10 cellular contexts compared by ENCODE assay signal in genomic region chr17:8359769-8360168, GRCh38. TPM values are rescaled to one million over a fixed set of nuclear protein-coding genes. Genes with fewer than 3 reads are reported as not detected.
DNase-seq lines count a peak whose midpoint lies in the region; ATAC-seq, FAIRE-seq and TF ChIP-seq lines count a peak whose summit lies in the region.
"Had no signal": no experiment of that assay in that cellular context is flagged by ENCODE, and none has a peak within 500 bp of the region (broad histone marks: within the 10 kb centered on the region; RNA-seq: fewer than 3 reads in every experiment).

No MANE protein-coding gene starts in this region.

- TF ChIP-seq EP300 in K562 (IDR thresholded peaks at IDR 0.05; ENCODE audit: low read length): no peak

- H3K9me3 ChIP-seq in IMR-90 (ENCODE audit: control insufficient read depth, insufficient read depth, low read length) (no peaks in the 10 kb centered on the region), K562 (replicated peaks; ENCODE audit: control insufficient read depth, insufficient read depth, low read depth, low read length) (no peaks in the 10 kb centered on the region), hepatocyte (ENCODE audit: low read depth) (no peaks in the 10 kb centered on the region), Karpas-422 (ENCODE audit: low read length) (no peaks in the 10 kb centered on the region)
- H3K9me3 ChIP-seq: right lobe of liver had no signal

- no peak overlapping the region for H3K14ac ChIP-seq in IMR-90 (replicated peaks; ENCODE audit: low read depth, low read length)

- peaks cover 2% of the 10 kb centered on the region; the same call in 1 of the 2 replicates for H3K36me3 ChIP-seq in IMR-90 (ENCODE audit: control insufficient read depth, insufficient read depth, low read length)
- H3K36me3 ChIP-seq in K562 (ENCODE audit: control insufficient read depth, insufficient read depth, low read length): no peaks in the 10 kb centered on the region
- no peaks in the 10 kb centered on the region for H3K36me3 ChIP-seq in hepatocyte (replicated peaks; ENCODE audit: insufficient read depth, low read depth)
- no peaks in the 10 kb centered on the region for H3K36me3 ChIP-seq in Karpas-422 (ENCODE audit: insufficient read depth, low read length)
- H3K36me3 ChIP-seq: right lobe of liver had no signal

- H3K4me3 ChIP-seq in IMR-90 (ENCODE audit: insufficient read depth, low read depth, low read length): no peak overlapping the region
- H3K4me3 ChIP-seq in K562: no peak overlapping the region
- no peak overlapping the region for H3K4me3 ChIP-seq in hepatocyte
- no peak overlapping the region for H3K4me3 ChIP-seq in Karpas-422 (ENCODE audit: low read length)
- H3K4me3 ChIP-seq: right lobe of liver had no signal

- peaks cover 0 to 15% of the 10 kb centered on the region in 2 experiments; a peak in 3 of 4 replicates for H3K79me1 ChIP-seq in IMR-90 (ENCODE audit: low read depth in 1 of 2, low read length in 2 of 2)

- H2AFZ ChIP-seq in IMR-90 (replicated peaks; ENCODE audit: low read length, poor library complexity): peak overlapping the region; percentile 11
- H2AFZ ChIP-seq in K562 (ENCODE audit: low read depth, low read length): peak overlapping the region; percentile 80
- H2AFZ ChIP-seq in hepatocyte: no peak overlapping the region
- no peak overlapping the region for H2AFZ ChIP-seq in Karpas-422 (ENCODE audit: low read length)

- no peak overlapping the region for H4K91ac ChIP-seq in IMR-90 (ENCODE audit: insufficient read depth, low read depth, low read length)

- H4K20me1 ChIP-seq in IMR-90 (ENCODE audit: insufficient read depth, low read length): no peaks in the 10 kb centered on the region
- H4K20me1 ChIP-seq in K562 (replicated peaks; ENCODE audit: control insufficient read depth, insufficient read depth, low read length): no peaks in the 10 kb centered on the region
- H4K20me1 ChIP-seq in hepatocyte (ENCODE audit: insufficient read depth, poor library complexity, severe bottlenecking): no peaks in the 10 kb centered on the region
- H4K20me1 ChIP-seq in Karpas-422 (ENCODE audit: insufficient read depth, low read depth, low read length): no peaks in the 10 kb centered on the region

- WGBS in IMR-90 (ENCODE audit: extremely low coverage in 2 of 2, insufficient read length in 1 of 2), 2 experiments: no CpG with 5 or more reads among the region's 5 CpGs
- 15% methylated on average over 5 of the region's 5 CpGs for WGBS in K562 (ENCODE audit: insufficient coverage, low coverage, missing lambda C conversion rate)
- 78% methylated on average over 5 of the region's 5 CpGs for WGBS in hepatocyte (ENCODE audit: low lambda C conversion rate, missing lambda C conversion rate)

- H3K23ac ChIP-seq in IMR-90 (ENCODE audit: low read depth, low read length): no peak overlapping the region

- dilution Hi-C loops in IMR-90 (cut with HindIII; ENCODE audit: low sequenced_read_pairs, unreplicated experiment): no loop called here

- peaks cover 9% of the 10 kb centered on the region; the same call in 1 of the 2 replicates for H3K9me1 ChIP-seq in IMR-90 (ENCODE audit: insufficient read depth, low read length)
- H3K9me1 ChIP-seq in K562 (ENCODE audit: control insufficient read depth, insufficient read depth, low read length): no peaks in the 10 kb centered on the region

- intact Hi-C loops in IMR-90 (cut with micrococcal nuclease): no loop called here
- intact Hi-C loops in K562 (cut with micrococcal nuclease): no loop called here

- H3K9me2 ChIP-seq in hepatocyte (replicated peaks; ENCODE audit: insufficient read depth): no peaks in the 10 kb centered on the region
- H3K9me2 ChIP-seq in Karpas-422 (replicated peaks; ENCODE audit: insufficient read depth, low read length): no peaks in the 10 kb centered on the region

- no peak overlapping the region; the same call in 1 of the 2 replicates for H2AK5ac ChIP-seq in IMR-90 (ENCODE audit: low read depth, low read length)

- peak overlapping the region; percentile 22 for H2AK9ac ChIP-seq in IMR-90 (replicated peaks; ENCODE audit: low read depth, low read length, poor library complexity)

- DNase-seq in IMR-90 (peak; percentile 96), K562 (ENCODE audit: extremely low read depth in 1 of 4, low spot score in 3 of 4) (peak; percentile 38 to 60 (median 44)), hepatocyte (ENCODE audit: low spot score) (no peak), stromal cell of bone marrow (ENCODE audit: low read depth) (peak; percentile 70), NOMO-1 treated with dmso at 0.1 percent for 144 hours (lab: John Stamatoyannopoulos, UW; ENCODE audit: unreplicated experiment) (no peak), Karpas-422 (no peak)
- DNase-seq: right lobe of liver had no signal

- no peak overlapping the region for H4K5ac ChIP-seq in IMR-90 (ENCODE audit: low read depth, low read length)

- H3K18ac ChIP-seq in IMR-90 (ENCODE audit: low read depth, low read length): no peak overlapping the region

- H2BK20ac ChIP-seq in IMR-90 (ENCODE audit: low read depth, low read length): no peak overlapping the region

- no peak overlapping the region for H2BK15ac ChIP-seq in IMR-90 (ENCODE audit: low read depth, low read length)

- H3K4ac ChIP-seq in IMR-90 (ENCODE audit: low read depth, low read length): no peak overlapping the region

- TF ChIP-seq RAD21 in IMR-90 (IDR thresholded peaks at IDR 0.05; ENCODE audit: low read length) (no peak), K562 (CRISPR knock-in tag; conservative IDR thresholded peaks at IDR 0.05 in 1 of 2, IDR thresholded peaks at IDR 0.05 in 1 of 2) (no peak)

- in situ Hi-C loops in IMR-90 (cut with MboI; ENCODE audit: low sequenced_read_pairs): no loop called here
- in situ Hi-C loops in K562 (cut with MboI): no loop called here

- H3K27ac ChIP-seq in IMR-90 (ENCODE audit: insufficient read depth, low read length) (no peak overlapping the region), K562 (ENCODE audit: extremely low read depth, low read depth, low read length) (0 out of 3 replicates have a peak overlapping the region, but pooled peaks have one; percentile 39), hepatocyte (no peak overlapping the region), Karpas-422 (ENCODE audit: low read length) (no peak overlapping the region)

- TF ChIP-seq CTCF in IMR-90 (conservative IDR thresholded peaks at IDR 0.05; ENCODE audit: low read depth, low read length) (no peak), K562 (IDR thresholded peaks at IDR 0.05 in 2 of 3, conservative IDR thresholded peaks at IDR 0.05 in 1 of 3; ENCODE audit: insufficient read depth in 2 of 3, low read depth in 1 of 3, low read length in 3 of 3) (no peak), hepatocyte (IDR thresholded peaks at IDR 0.05; ENCODE audit: poor library complexity) (no peak)

- POLR2A ChIA-PET in IMR-90 (lab: Charles Lee; ENCODE audit: unreplicated experiment): no interaction called here
- POLR2A ChIA-PET in K562 (lab: Yijun Ruan, JAX): interaction anchor here (4.5 kb wide), 1 partner anchor 17 kb away, joined by 25 read pairs; the partner anchor contains the start of gene KRABD2

- H3K9ac ChIP-seq in IMR-90 (ENCODE audit: low read depth, low read length) (no peak overlapping the region), K562 (ENCODE audit: insufficient read depth in 1 of 2, low read depth in 2 of 2, low read length in 2 of 2) (peak overlapping the region in 1 of 2 experiments; percentile 34; a peak in 1 of 4 replicates), Karpas-422 (ENCODE audit: low read length) (no peak overlapping the region)

- TF ChIP-seq POLR2A in IMR-90 (IDR thresholded peaks at IDR 0.05; ENCODE audit: low read depth, low read length) (no peak), K562 (conservative IDR thresholded peaks at IDR 0.05) (no peak)

- peak; percentile 87 for ATAC-seq in IMR-90 (ENCODE audit: low read depth)
- ATAC-seq in K562: peak; percentile 79
- ATAC-seq in HG03521 (IDR thresholded peaks at IDR 0.05; ENCODE audit: unreplicated experiment): no peak
- ATAC-seq in HG03097 (IDR thresholded peaks at IDR 0.05; ENCODE audit: low FRiP score, unreplicated experiment): no peak

- H3K4me2 ChIP-seq in IMR-90 (ENCODE audit: low read depth, low read length): no peak overlapping the region
- H3K4me2 ChIP-seq in K562 (ENCODE audit: insufficient read depth, low read length): peak overlapping the region; percentile 51
- H3K4me2 ChIP-seq in hepatocyte: peak overlapping the region; percentile 2
- H3K4me2 ChIP-seq in Karpas-422 (ENCODE audit: low read depth, low read length, poor library complexity, severe bottlenecking): no peak overlapping the region

- no peak overlapping the region for H3K56ac ChIP-seq in IMR-90 (ENCODE audit: extremely low read depth, insufficient read depth, low read length)

- H3K79me2 ChIP-seq in K562 (ENCODE audit: control insufficient read depth, insufficient read depth, low read length) (no peaks in the 10 kb centered on the region), hepatocyte (no peaks in the 10 kb centered on the region), Karpas-422 (ENCODE audit: low read length) (no peaks in the 10 kb centered on the region)

- H3K4me1 ChIP-seq in IMR-90 (ENCODE audit: control insufficient read depth, insufficient read depth, low read length) (peaks cover 7% of the 10 kb centered on the region), K562 (replicated peaks in 1 of 2; ENCODE audit: control insufficient read depth in 2 of 2, insufficient read depth in 2 of 2, low read length in 2 of 2) (peaks cover 0 to 30% of the 10 kb centered on the region in 2 experiments; a peak in 4 of 5 replicates), hepatocyte (ENCODE audit: insufficient read depth) (peaks cover 5% of the 10 kb centered on the region), Karpas-422 (ENCODE audit: low read length) (no peaks in the 10 kb centered on the region)
- H3K4me1 ChIP-seq: right lobe of liver had no signal

- CTCF ChIA-PET in IMR-90 (lab: Yijun Ruan, JAX) (interaction anchor here (1.5 kb wide), 1 partner anchor 17 kb away, joined by 3 read pairs; the partner anchor contains the start of gene KRABD2), K562 (lab: Yijun Ruan, JAX; ENCODE audit: low intra/inter-chr PET ratio) (no interaction called here)

- FAIRE-seq in K562 (lab: Jason Lieb, UNC): peak; percentile 76
- FAIRE-seq: colon had no signal

- H3K27me3 ChIP-seq in IMR-90 (ENCODE audit: control insufficient read depth, insufficient read depth, low read length): no peaks in the 10 kb centered on the region
- H3K27me3 ChIP-seq in K562 (ENCODE audit: control insufficient read depth in 2 of 2, insufficient read depth in 2 of 2, low read length in 2 of 2): no peaks in the 10 kb centered on the region
- no peaks in the 10 kb centered on the region for H3K27me3 ChIP-seq in hepatocyte
- no peaks in the 10 kb centered on the region for H3K27me3 ChIP-seq in Karpas-422 (ENCODE audit: low read length)
- H3K27me3 ChIP-seq: right lobe of liver had no signal

- no peak overlapping the region for H2BK120ac ChIP-seq in IMR-90 (ENCODE audit: low read depth, low read length)

- no peak overlapping the region for H2BK5ac ChIP-seq in IMR-90 (ENCODE audit: low read depth, low read length, poor library complexity, severe bottlenecking)

- no peak overlapping the region for H4K8ac ChIP-seq in IMR-90 (ENCODE audit: low read depth in 2 of 2, low read length in 2 of 2)

- no TSS peak for BruUV-seq in IMR-90 (replicated peaks; lab: Mats Ljungman, UMichigan)
- BruUV-seq in K562 (replicated peaks; lab: Mats Ljungman, UMichigan): no TSS peak

RNA-seq across cellular contexts. Expression of gene ODF4, which starts 20.1 kb away (rescaled TPM):
- total RNA-seq in IMR-90 (2012; rRNA removed) (not detected in 2 replicates), K562 (2014; rRNA removed) (not detected in 2 replicates), K562 (2014; rRNA removed; fragmentation: Illumina TruSeq; extraction: Trizol) (not detected in 2 replicates), K562 (2015; rRNA removed; fragmentation: Illumina TruSeq; extraction: Trizol) (not detected in 2 replicates), K562 (2021) (not detected in 2 replicates), hepatocyte (not detected in 2 replicates)
- polyA plus RNA-seq in IMR-90 (2012; rRNA removed) (not detected in 2 replicates), K562 (2011; rRNA removed) (not detected in 2 replicates), K562 (2014; fragmentation: Illumina TruSeq; extraction: Trizol) (not detected in 2 replicates), K562 (2014; fragmentation: Nextera tagmentation; extraction: Ambion mirVana) (not detected), K562 (2014; rRNA removed) (not detected in 2 replicates), hepatocyte (not detected in 2 replicates)
- not detected in 2 replicates for polyA plus RNA-seq in IMR-90 (2012; cell fraction: cytosol; rRNA removed)
- polyA plus RNA-seq in IMR-90 (2012; cell fraction: nucleus; rRNA removed; ENCODE audit: low replicate concordance): not detected in 2 replicates
- not detected in 2 replicates for total RNA-seq in K562 (2011; cell fraction: chromatin; rRNA removed; ENCODE audit: low replicate concordance)
- total RNA-seq in K562 (2011; cell fraction: nucleolus; rRNA removed): not detected in 2 replicates
- not detected in 2 replicates for total RNA-seq in K562 (2011; cell fraction: nucleoplasm; rRNA removed)
- not detected in 2 replicates for polyA plus RNA-seq in K562 (2011; cell fraction: cytosol; rRNA removed)
- polyA plus RNA-seq in K562 (2011; cell fraction: nucleus; rRNA removed): not detected in 2 replicates
- not detected in 2 replicates for polyA plus RNA-seq in K562 (2012)
- polyA minus RNA-seq in K562 (2011; rRNA and poly(A)+ RNA removed): not detected in 2 replicates
- polyA minus RNA-seq in K562 (2011; cell fraction: cytosol; rRNA and poly(A)+ RNA removed): not detected in 2 replicates
- polyA minus RNA-seq in K562 (2011; cell fraction: nucleus; rRNA and poly(A)+ RNA removed): not detected in 2 replicates
- total RNA-seq in Karpas-422 (2014; rRNA removed; shearing (Covaris generic); ENCODE audit: low replicate concordance): not detected in 2 replicates
- total RNA-seq: right lobe of liver had no signal

RNA-seq across cellular contexts. Expression of gene RPL26, which starts 23.2 kb away (rescaled TPM):
- total RNA-seq in IMR-90 (2012; rRNA removed): 5,013 and 5,721 TPM in 2 replicates
- 3,797 and 4,763 TPM in 2 replicates for polyA plus RNA-seq in IMR-90 (2012; rRNA removed)
- polyA plus RNA-seq in IMR-90 (2012; cell fraction: cytosol; rRNA removed): 1,326 and 3,570 TPM in 2 replicates
- polyA plus RNA-seq in IMR-90 (2012; cell fraction: nucleus; rRNA removed; ENCODE audit: low replicate concordance): 132 and 1,784 TPM in 2 replicates
- 244 and 334 TPM in 2 replicates for total RNA-seq in K562 (2011; cell fraction: chromatin; rRNA removed; ENCODE audit: low replicate concordance)
- total RNA-seq in K562 (2011; cell fraction: nucleolus; rRNA removed): 298 and 337 TPM in 2 replicates
- total RNA-seq in K562 (2011; cell fraction: nucleoplasm; rRNA removed): 567 and 1,126 TPM in 2 replicates
- total RNA-seq in K562 (2014; rRNA removed): 1,785 and 2,781 TPM in 2 replicates
- 3,633 and 3,959 TPM in 2 replicates for total RNA-seq in K562 (2014; rRNA removed; fragmentation: Illumina TruSeq; extraction: Trizol)
- 2,809 and 2,904 TPM in 2 replicates for total RNA-seq in K562 (2015; rRNA removed; fragmentation: Illumina TruSeq; extraction: Trizol)
- 1,474 and 1,702 TPM in 2 replicates for total RNA-seq in K562 (2021)
- 3,982 and 4,074 TPM in 2 replicates for polyA plus RNA-seq in K562 (2011; rRNA removed)
- polyA plus RNA-seq in K562 (2011; cell fraction: cytosol; rRNA removed): 925 and 2,470 TPM in 2 replicates
- polyA plus RNA-seq in K562 (2011; cell fraction: nucleus; rRNA removed): 415 and 1,025 TPM in 2 replicates
- 3,098 and 3,525 TPM in 2 replicates for polyA plus RNA-seq in K562 (2012)
- 3,435 and 3,978 TPM in 2 replicates for polyA plus RNA-seq in K562 (2014; fragmentation: Illumina TruSeq; extraction: Trizol)
- 1,000 to 10,000 TPM; 1,706 to 1,892 TPM for polyA plus RNA-seq in K562 (2014; fragmentation: Nextera tagmentation; extraction: Ambion mirVana)
- 3,525 and 3,633 TPM in 2 replicates for polyA plus RNA-seq in K562 (2014; rRNA removed)
- 2,832 and 3,117 TPM in 2 replicates for polyA minus RNA-seq in K562 (2011; rRNA and poly(A)+ RNA removed)
- polyA minus RNA-seq in K562 (2011; cell fraction: cytosol; rRNA and poly(A)+ RNA removed): 387 and 436 TPM in 2 replicates
- 92.8 and 251 TPM in 2 replicates for polyA minus RNA-seq in K562 (2011; cell fraction: nucleus; rRNA and poly(A)+ RNA removed)
- total RNA-seq in hepatocyte: 3,628 and 3,816 TPM in 2 replicates
- polyA plus RNA-seq in hepatocyte: 403 and 411 TPM in 2 replicates
- 4,201 and 4,757 TPM in 2 replicates for total RNA-seq in Karpas-422 (2014; rRNA removed; shearing (Covaris generic); ENCODE audit: low replicate concordance)

RNA-seq across cellular contexts. Expression of gene RNF222, which starts 37.9 kb away (rescaled TPM):
- not detected in 2 replicates for total RNA-seq in IMR-90 (2012; rRNA removed)
- polyA plus RNA-seq in IMR-90 (2012; rRNA removed): not detected in 2 replicates
- polyA plus RNA-seq in IMR-90 (2012; cell fraction: cytosol; rRNA removed): not detected in 2 replicates
- polyA plus RNA-seq in IMR-90 (2012; cell fraction: nucleus; rRNA removed; ENCODE audit: low replicate concordance): 0.03 TPM in 1 of 2 replicates, not detected in the other
- not detected in 2 replicates for total RNA-seq in K562 (2011; cell fraction: chromatin; rRNA removed; ENCODE audit: low replicate concordance)
- not detected in 2 replicates for total RNA-seq in K562 (2011; cell fraction: nucleolus; rRNA removed)
- not detected in 2 replicates for total RNA-seq in K562 (2011; cell fraction: nucleoplasm; rRNA removed)
- total RNA-seq in K562 (2014; rRNA removed): 0.08 TPM in 1 of 2 replicates, not detected in the other
- total RNA-seq in K562 (2014; rRNA removed; fragmentation: Illumina TruSeq; extraction: Trizol): 0.06 TPM in 1 of 2 replicates, not detected in the other
- total RNA-seq in K562 (2015; rRNA removed; fragmentation: Illumina TruSeq; extraction: Trizol): not detected in 2 replicates
- total RNA-seq in K562 (2021): not detected in 2 replicates
- polyA plus RNA-seq in K562 (2011; rRNA removed): not detected in 2 replicates
- polyA plus RNA-seq in K562 (2011; cell fraction: cytosol; rRNA removed): not detected in 2 replicates
- polyA plus RNA-seq in K562 (2011; cell fraction: nucleus; rRNA removed): not detected in 2 replicates
- polyA plus RNA-seq in K562 (2012): 0.03 and 0.04 TPM in 2 replicates
- not detected in 2 replicates for polyA plus RNA-seq in K562 (2014; fragmentation: Illumina TruSeq; extraction: Trizol)
- polyA plus RNA-seq in K562 (2014; fragmentation: Nextera tagmentation; extraction: Ambion mirVana): not detected
- polyA plus RNA-seq in K562 (2014; rRNA removed): not detected in 2 replicates
- polyA minus RNA-seq in K562 (2011; rRNA and poly(A)+ RNA removed): not detected in 2 replicates
- not detected in 2 replicates for polyA minus RNA-seq in K562 (2011; cell fraction: cytosol; rRNA and poly(A)+ RNA removed)
- not detected in 2 replicates for polyA minus RNA-seq in K562 (2011; cell fraction: nucleus; rRNA and poly(A)+ RNA removed)
- not detected in 2 replicates for total RNA-seq in hepatocyte
- not detected in 2 replicates for polyA plus RNA-seq in hepatocyte
- not detected in 2 replicates for total RNA-seq in Karpas-422 (2014; rRNA removed; shearing (Covaris generic); ENCODE audit: low replicate concordance)
- total RNA-seq: right lobe of liver had no signal

RNA-seq across cellular contexts. Expression of gene ARHGEF15, which starts 49.7 kb away (rescaled TPM):
- not detected in 2 replicates for total RNA-seq in IMR-90 (2012; rRNA removed)
- not detected in 2 replicates for polyA plus RNA-seq in IMR-90 (2012; rRNA removed)
- not detected in 2 replicates for polyA plus RNA-seq in IMR-90 (2012; cell fraction: cytosol; rRNA removed)
- polyA plus RNA-seq in IMR-90 (2012; cell fraction: nucleus; rRNA removed; ENCODE audit: low replicate concordance): 0.02 TPM in 2 replicates
- not detected in 2 replicates for total RNA-seq in K562 (2011; cell fraction: chromatin; rRNA removed; ENCODE audit: low replicate concordance)
- not detected in 2 replicates for total RNA-seq in K562 (2011; cell fraction: nucleolus; rRNA removed)
- total RNA-seq in K562 (2011; cell fraction: nucleoplasm; rRNA removed): not detected in 2 replicates
- total RNA-seq in K562 (2014; rRNA removed): not detected in 2 replicates
- not detected in 2 replicates for total RNA-seq in K562 (2014; rRNA removed; fragmentation: Illumina TruSeq; extraction: Trizol)
- not detected in 2 replicates for total RNA-seq in K562 (2015; rRNA removed; fragmentation: Illumina TruSeq; extraction: Trizol)
- total RNA-seq in K562 (2021): not detected in 2 replicates
- not detected in 2 replicates for polyA plus RNA-seq in K562 (2011; rRNA removed)
- polyA plus RNA-seq in K562 (2011; cell fraction: cytosol; rRNA removed): 0.01 TPM in 1 of 2 replicates, not detected in the other
- polyA plus RNA-seq in K562 (2011; cell fraction: nucleus; rRNA removed): not detected in 2 replicates
- polyA plus RNA-seq in K562 (2012): 0.03 TPM in 1 of 2 replicates, not detected in the other
- not detected in 2 replicates for polyA plus RNA-seq in K562 (2014; fragmentation: Illumina TruSeq; extraction: Trizol)
- not detected for polyA plus RNA-seq in K562 (2014; fragmentation: Nextera tagmentation; extraction: Ambion mirVana)
- polyA plus RNA-seq in K562 (2014; rRNA removed): not detected in 2 replicates
- not detected in 2 replicates for polyA minus RNA-seq in K562 (2011; rRNA and poly(A)+ RNA removed)
- polyA minus RNA-seq in K562 (2011; cell fraction: cytosol; rRNA and poly(A)+ RNA removed): not detected in 2 replicates
- not detected in 2 replicates for polyA minus RNA-seq in K562 (2011; cell fraction: nucleus; rRNA and poly(A)+ RNA removed)
- total RNA-seq in hepatocyte: 0.03 and 0.12 TPM in 2 replicates
- polyA plus RNA-seq in hepatocyte: 0.32 TPM in 1 of 2 replicates, not detected in the other
- not detected in 2 replicates for total RNA-seq in Karpas-422 (2014; rRNA removed; shearing (Covaris generic); ENCODE audit: low replicate concordance)

Comparison
In these comparisons a context has a peak if more than half of its experiments do, and no peak if none do; other contexts are left out.
1. ATAC-seq: peak in IMR-90 (single experiment) and K562 (single experiment); none in HG03521 (single experiment) and HG03097 (single experiment).
2. DNase-seq: peak in IMR-90 (single experiment), K562 (4 of 4) and stromal cell of bone marrow (single experiment); none in hepatocyte (single experiment), NOMO-1 treated with dmso at 0.1 percent for 144 hours (single experiment) and Karpas-422 (single experiment).
3. H2AFZ ChIP-seq: peak in IMR-90 (single experiment) and K562 (single experiment); none in hepatocyte (single experiment) and Karpas-422 (single experiment).
4. H3K4me2 ChIP-seq: peak in K562 (single experiment) and hepatocyte (single experiment); none in IMR-90 (single experiment) and Karpas-422 (single experiment).